Comparison of ENCODE assay signal across 17 cellular contexts in the genomic region with DNA sequence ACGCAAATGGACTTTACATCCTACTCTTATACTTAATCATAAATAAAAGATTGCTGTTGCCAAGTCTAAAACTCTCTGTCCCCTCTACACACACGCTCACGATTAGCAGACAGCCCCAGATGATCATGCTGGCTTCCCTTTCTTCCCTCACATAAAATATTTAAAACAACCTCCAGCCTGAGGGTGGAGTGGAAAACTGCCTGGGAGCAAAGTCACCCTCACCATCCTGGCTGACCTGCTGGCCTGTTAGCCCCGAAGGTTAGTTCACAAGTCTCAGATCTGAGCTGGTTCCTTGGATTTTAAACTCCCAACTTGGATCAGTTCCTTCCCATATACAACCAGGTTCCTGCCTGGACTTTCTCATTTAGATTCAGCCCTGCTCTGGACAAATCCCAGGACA.
"Had no signal": no experiment of that assay in that cellular context is flagged by ENCODE, and none has a peak within 500 bp of the region (broad histone marks: within the 10 kb centered on the region; RNA-seq: fewer than 3 reads in every experiment).

No MANE protein-coding gene starts in this region.

- H3K27ac Mint-ChIP-seq: dendritic cell treated with granulocyte-macrophage colony-stimulating factor and Interleukin-4, amounts not matched to agents 40 ng/mL and 50 ng/mL, for 4 days; effector memory CD8-positive, alpha-beta T cell; memory B cell; natural killer cell treated with Interleukin-12 subunit alpha and Interleukin-12 subunit beta and Interleukin-15 and Interleukin-18, amount 100 ng/mL, for 72 hours; type B pancreatic cell had no signal

- DNase-seq: effector memory CD8-positive, alpha-beta T cell; glutamatergic neuron; kidney; left cardiac atrium; left ventricle myocardium inferior; lower lobe of right lung; midbrain; posterior cingulate gyrus; stimulated activated CD4-positive, alpha-beta T cell treated with anti-CD3 and anti-CD28 coated beads, Interleukin-2, amount 100 ng/mL, for 24 hours; stimulated activated CD4-positive, alpha-beta T cell treated with anti-CD3 and anti-CD28 coated beads, Interleukin-4, amount 100 ng/mL, for 4 hours; stimulated activated naive CD4-positive, alpha-beta T cell had no signal

- H3K4me1 Mint-ChIP-seq: memory B cell had no signal

- H3K4me3 Mint-ChIP-seq: dendritic cell treated with granulocyte-macrophage colony-stimulating factor and Interleukin-4, amounts not matched to agents 40 ng/mL and 50 ng/mL, for 4 days; effector memory CD8-positive, alpha-beta T cell; memory B cell; natural killer cell treated with Interleukin-12 subunit alpha and Interleukin-12 subunit beta and Interleukin-15 and Interleukin-18, amount 100 ng/mL, for 72 hours; type B pancreatic cell had no signal

- H3K27me3 Mint-ChIP-seq: dendritic cell treated with granulocyte-macrophage colony-stimulating factor and Interleukin-4, amounts not matched to agents 40 ng/mL and 50 ng/mL, for 4 days; effector memory CD8-positive, alpha-beta T cell; memory B cell; natural killer cell treated with Interleukin-12 subunit alpha and Interleukin-12 subunit beta and Interleukin-15 and Interleukin-18, amount 100 ng/mL, for 72 hours; type B pancreatic cell had no signal

- ATAC-seq: effector memory CD8-positive, alpha-beta T cell; gastroesophageal sphincter; left cardiac atrium; lower lobe of right lung; natural killer cell treated with Interleukin-12 subunit alpha and Interleukin-12 subunit beta and Interleukin-15 and Interleukin-18, amount 100 ng/mL, for 72 hours; sciatic nerve had no signal

- H3K9me3 Mint-ChIP-seq: dendritic cell treated with granulocyte-macrophage colony-stimulating factor and Interleukin-4, amounts not matched to agents 40 ng/mL and 50 ng/mL, for 4 days; effector memory CD8-positive, alpha-beta T cell; memory B cell; natural killer cell treated with Interleukin-12 subunit alpha and Interleukin-12 subunit beta and Interleukin-15 and Interleukin-18, amount 100 ng/mL, for 72 hours; type B pancreatic cell had no signal
